ENCODE assay signal across 8 cellular contexts in genomic region chr7:63037242-63037641, GRCh38.
"Had no signal": no experiment of that assay in that cellular context is flagged by ENCODE, and none has a peak within 500 bp of the region (broad histone marks: within the 10 kb centered on the region; RNA-seq: fewer than 3 reads in every experiment).

No MANE protein-coding gene starts in this region.

- H3K27me3 Mint-ChIP-seq: IgD-negative memory B cell had no signal

- FAIRE-seq: H1, H54, HepG2 had no signal

- H3K4me1 Mint-ChIP-seq: GM23338, H9, IgD-negative memory B cell had no signal

- ATAC-seq: GM23338, HepG2 had no signal

- H3K36me3 Mint-ChIP-seq: IgD-negative memory B cell had no signal

- DNase-seq: H9, HCEC 1CT, KBM-7 had no signal

- H3K27ac Mint-ChIP-seq: GM23338, H9 had no signal

- H3K4me3 Mint-ChIP-seq: GM23338, H9, IgD-negative memory B cell had no signal
